12 cellular contexts compared by ENCODE assay signal in the genomic region with DNA sequence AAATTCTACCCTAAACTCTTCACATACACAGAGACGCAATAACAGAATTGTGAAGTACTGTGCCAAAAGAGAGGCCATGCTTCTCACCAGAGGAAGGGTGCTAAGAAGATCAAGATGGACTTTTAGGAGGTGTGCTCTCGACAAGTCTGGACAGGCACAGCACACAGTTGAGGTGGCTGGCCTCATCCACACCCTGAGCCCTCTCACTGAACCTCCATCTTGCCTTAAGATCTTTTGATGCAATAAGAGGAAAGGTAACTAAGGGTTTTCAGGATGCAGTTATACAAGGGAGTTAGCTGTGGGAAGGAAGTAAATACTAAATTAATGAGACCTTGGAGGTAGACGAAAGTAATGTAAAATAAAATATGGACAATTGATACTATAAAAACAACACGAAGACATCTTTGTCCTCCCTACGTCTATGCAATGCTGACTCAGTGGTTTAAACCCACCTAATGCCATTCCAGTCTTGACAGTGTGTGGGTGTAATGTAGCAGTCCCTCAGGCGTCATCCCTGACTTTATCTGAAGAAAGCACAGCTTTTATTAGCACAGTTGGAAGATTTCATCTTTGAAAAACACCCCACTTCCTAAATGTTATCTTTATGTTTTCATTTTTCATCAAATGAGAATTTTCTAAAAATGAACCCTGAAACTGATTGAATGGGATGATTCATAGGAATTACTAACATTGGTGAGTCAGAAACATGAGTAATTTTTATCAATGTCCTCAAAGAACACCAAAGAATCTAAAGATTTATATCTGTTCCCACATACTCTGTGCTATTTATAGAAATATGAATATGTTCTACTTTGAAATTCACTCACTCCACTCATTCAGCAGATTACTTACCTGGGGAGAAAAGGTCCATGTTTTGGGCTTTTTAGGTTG. TPM values are rescaled to one million over a fixed set of nuclear protein-coding genes. Genes with fewer than 3 reads are reported as not detected.
DNase-seq lines count a peak whose midpoint lies in the region; ATAC-seq and TF ChIP-seq lines count a peak whose summit lies in the region.
"Had no signal": no experiment of that assay in that cellular context is flagged by ENCODE, and none has a peak within 500 bp of the region (broad histone marks: within the 10 kb centered on the region; RNA-seq: fewer than 3 reads in every experiment).

No MANE protein-coding gene starts in this region.

- H2BK5ac ChIP-seq in H9 (ENCODE audit: insufficient read length, low read length): no peak overlapping the region

- H3K4me1 ChIP-seq in H9 (ENCODE audit: insufficient read depth, low read length): no peaks in the 10 kb centered on the region
- H3K4me1 ChIP-seq: BLaER1 had no signal

- peaks cover 23% of the 10 kb centered on the region for H3K4me1 Mint-ChIP-seq in activated T-cell treated with anti-CD3 and anti-CD28 coated beads, Interleukin-2, amount 50 U/mL, for 4 hours (ENCODE audit: low read depth)
- H3K4me1 Mint-ChIP-seq in stimulated activated naive CD8-positive, alpha-beta T cell treated with anti-CD3 and anti-CD28 coated beads, Interleukin-15, Interleukin-2, amounts not matched to agents 100 ng/mL and 50 ng/mL, for 24 hours (ENCODE audit: low read depth): peaks cover 44% of the 10 kb centered on the region
- H3K4me1 Mint-ChIP-seq in naive thymus-derived CD8-positive, alpha-beta T cell: no peaks in the 10 kb centered on the region
- no peaks in the 10 kb centered on the region for H3K4me1 Mint-ChIP-seq in H9

- no peak overlapping the region for H3K4ac ChIP-seq in H9 (ENCODE audit: low read depth, low read length)

- H4K20me1 ChIP-seq in H9 (ENCODE audit: control insufficient read depth, insufficient read depth, insufficient read length): no peaks in the 10 kb centered on the region
- H4K20me1 ChIP-seq: BLaER1 had no signal

- no peaks in the 10 kb centered on the region for H3K79me2 ChIP-seq in H9 (ENCODE audit: insufficient read depth, low read length)

- no CpG with 5 or more reads among the region's 6 CpGs for WGBS in H9 (ENCODE audit: extremely low coverage, insufficient read length, low lambda C conversion rate)

- H3K27me3 Mint-ChIP-seq in activated T-cell treated with anti-CD3 and anti-CD28 coated beads, Interleukin-2, amount 50 U/mL, for 4 hours (ENCODE audit: low read depth): peaks cover 1% of the 10 kb centered on the region
- H3K27me3 Mint-ChIP-seq in stimulated activated naive CD8-positive, alpha-beta T cell treated with anti-CD3 and anti-CD28 coated beads, Interleukin-15, Interleukin-2, amounts not matched to agents 100 ng/mL and 50 ng/mL, for 24 hours: no peaks in the 10 kb centered on the region
- H3K27me3 Mint-ChIP-seq in naive thymus-derived CD8-positive, alpha-beta T cell: peaks cover 0 to 3% (median 1%) of the 10 kb centered on the region in 5 donors
- peaks cover 4% of the 10 kb centered on the region; the same call in 1 of the 2 replicates for H3K27me3 Mint-ChIP-seq in H9 (ENCODE audit: low read depth)

- no peak overlapping the region for H3K18ac ChIP-seq in H9 (ENCODE audit: insufficient read length, low read depth, low read length)

- H2BK15ac ChIP-seq in H9 (ENCODE audit: low read depth, low read length): no peak overlapping the region

- peaks cover 10% of the 10 kb centered on the region for H3K9me3 Mint-ChIP-seq in activated T-cell treated with anti-CD3 and anti-CD28 coated beads, Interleukin-2, amount 50 U/mL, for 4 hours
- H3K9me3 Mint-ChIP-seq in stimulated activated naive CD8-positive, alpha-beta T cell treated with anti-CD3 and anti-CD28 coated beads, Interleukin-15, Interleukin-2, amounts not matched to agents 100 ng/mL and 50 ng/mL, for 24 hours: peaks cover 17% of the 10 kb centered on the region
- peaks cover 0 to 19% (median 12%) of the 10 kb centered on the region in 9 donors for H3K9me3 Mint-ChIP-seq in naive thymus-derived CD8-positive, alpha-beta T cell
- H3K9me3 Mint-ChIP-seq in H9: peaks cover 21 to 26% of the 10 kb centered on the region in 2 experiments

- H2BK12ac ChIP-seq in H9 (ENCODE audit: insufficient read length, low read depth, low read length): no peak overlapping the region

- H2BK20ac ChIP-seq in H9 (ENCODE audit: low read depth, low read length, poor library complexity, severe bottlenecking): no peak overlapping the region

- H3K4me2 ChIP-seq in H9 (ENCODE audit: insufficient read depth, insufficient read length, low read length): no peak overlapping the region
- H3K4me2 ChIP-seq: BLaER1 had no signal

- no peak overlapping the region for H2AK5ac ChIP-seq in H9 (ENCODE audit: insufficient read length, low read length)

- no peak overlapping the region for H3K9ac ChIP-seq in H9 (ENCODE audit: extremely low read depth, insufficient read length, low read length)
- H3K9ac ChIP-seq: BLaER1 had no signal

- no peak overlapping the region for H2BK120ac ChIP-seq in H9 (ENCODE audit: low read depth, low read length, poor library complexity, severe bottlenecking)

- no peaks in the 10 kb centered on the region for H3K27me3 ChIP-seq in H9 (ENCODE audit: insufficient read depth, low read length)
- H3K27me3 ChIP-seq: BLaER1 had no signal

- no peak overlapping the region for H3K14ac ChIP-seq in H9 (ENCODE audit: insufficient read depth, low read length)

- no peak overlapping the region for H3K4me3 Mint-ChIP-seq in activated T-cell treated with anti-CD3 and anti-CD28 coated beads, Interleukin-2, amount 50 U/mL, for 4 hours
- H3K4me3 Mint-ChIP-seq in stimulated activated naive CD8-positive, alpha-beta T cell treated with anti-CD3 and anti-CD28 coated beads, Interleukin-15, Interleukin-2, amounts not matched to agents 100 ng/mL and 50 ng/mL, for 24 hours: peak overlapping the region; percentile 38
- H3K4me3 Mint-ChIP-seq in naive thymus-derived CD8-positive, alpha-beta T cell: no peak overlapping the region
- H3K4me3 Mint-ChIP-seq in H9: no peak overlapping the region

- no peak overlapping the region for H3K56ac ChIP-seq in H9 (ENCODE audit: insufficient read length, low read depth, low read length)

- no peak for DNase-seq in activated T-cell treated with anti-CD3 and anti-CD28 coated beads, Interleukin-2, amount 50 U/mL, for 4 hours
- DNase-seq in activated T-cell treated with anti-CD3 and anti-CD28 coated beads for 4 hours (no peak), fibroblast of pulmonary artery (ENCODE audit: low read depth) (peak; percentile 90), NCI-H2171 treated with DMSO at 0.1 percent for 48 hours (lab: John Stamatoyannopoulos, UW) (no peak), H9 (no peak)
- no peak for DNase-seq in naive thymus-derived CD8-positive, alpha-beta T cell
- DNase-seq: left ventricle myocardium superior; right cardiac atrium; stimulated activated CD8-positive, alpha-beta memory T cell treated with anti-CD3 and anti-CD28 coated beads, Interleukin-4, amount 100 ng/mL, for 48 hours had no signal

- no peak overlapping the region for H3K4me3 ChIP-seq in fibroblast of pulmonary artery (replicated peaks; ENCODE audit: low read depth, low read length)
- H3K4me3 ChIP-seq: BLaER1 had no signal

- POLR2A ChIA-PET in naive thymus-derived CD8-positive, alpha-beta T cell (lab: Charles Lee): no interaction called here

- TF ChIP-seq CTCF in fibroblast of pulmonary artery (IDR thresholded peaks at IDR 0.05; ENCODE audit: low read length, missing control alignments): no peak
- no peak for TF ChIP-seq CTCF in H9 (conservative IDR thresholded peaks at IDR 0.05)

- no peak overlapping the region for H4K91ac ChIP-seq in H9 (ENCODE audit: insufficient read length, low read depth, low read length)

- ATAC-seq in activated T-cell treated with anti-CD3 and anti-CD28 coated beads, Interleukin-2, amount 50 U/mL, for 4 hours: peak; percentile 87 to 88
- ATAC-seq in SK-N-SH treated with all-trans-retinoic acid at 6 μM for 48 hours: peak; percentile 91
- ATAC-seq in naive thymus-derived CD8-positive, alpha-beta T cell: no peak
- ATAC-seq: left ventricle myocardium superior had no signal

- H4K8ac ChIP-seq in H9 (replicated peaks; ENCODE audit: insufficient read length, low read depth, low read length): no peak overlapping the region

- peaks cover 1% of the 10 kb centered on the region for H3K36me3 Mint-ChIP-seq in activated T-cell treated with anti-CD3 and anti-CD28 coated beads, Interleukin-2, amount 50 U/mL, for 4 hours (ENCODE audit: insufficient read depth)
- peaks cover 20% of the 10 kb centered on the region for H3K36me3 Mint-ChIP-seq in stimulated activated naive CD8-positive, alpha-beta T cell treated with anti-CD3 and anti-CD28 coated beads, Interleukin-15, Interleukin-2, amounts not matched to agents 100 ng/mL and 50 ng/mL, for 24 hours (ENCODE audit: low read depth)
- H3K36me3 Mint-ChIP-seq in naive thymus-derived CD8-positive, alpha-beta T cell: peaks cover 0 to 9% (median 7%) of the 10 kb centered on the region in 3 donors
- H3K36me3 Mint-ChIP-seq in H9 (ENCODE audit: insufficient read depth in 1 of 3, low read depth in 3 of 3): peaks cover 8 to 20% (median 13%) of the 10 kb centered on the region in 3 experiments

- no peak overlapping the region for H4K5ac ChIP-seq in H9 (ENCODE audit: insufficient read length, low read depth, low read length)

- no peak overlapping the region for H3K23ac ChIP-seq in H9 (ENCODE audit: insufficient read length, low read depth, low read length)

- H3T11ph ChIP-seq in H9 (ENCODE audit: low read length): no peak overlapping the region

- H3K23me2 ChIP-seq in H9 (ENCODE audit: insufficient read length, low read depth, low read length, poor library complexity, severe bottlenecking): no peaks in the 10 kb centered on the region

- H2AFZ ChIP-seq in H9 (ENCODE audit: low read length): no peak overlapping the region

- H3K9me3 ChIP-seq in H9 (ENCODE audit: control insufficient read depth, low read depth, low read length): no peaks in the 10 kb centered on the region

- H3K27ac ChIP-seq in H9 (ENCODE audit: insufficient read length, low read depth, low read length): no peak overlapping the region
- H3K27ac ChIP-seq: BLaER1 had no signal

- H3K79me1 ChIP-seq in H9 (ENCODE audit: insufficient read depth, low read depth, low read length, poor library complexity, severe bottlenecking): no peaks in the 10 kb centered on the region

- peak overlapping the region; percentile 88 for H3K27ac Mint-ChIP-seq in stimulated activated naive CD8-positive, alpha-beta T cell treated with anti-CD3 and anti-CD28 coated beads, Interleukin-15, Interleukin-2, amounts not matched to agents 100 ng/mL and 50 ng/mL, for 24 hours
- no peak overlapping the region for H3K27ac Mint-ChIP-seq in naive thymus-derived CD8-positive, alpha-beta T cell
- 0 out of 7 replicates have a peak overlapping the region, but pooled peaks of 1 of the 3 experiments have one; percentile 13 for H3K27ac Mint-ChIP-seq in H9

TF ChIP-seq in SK-N-SH treated with all-trans-retinoic acid at 6 μM for 48 hours, 23 proteins besides CTCF, POLR2A, EP300 and RAD21 (continues in another document):
- peak; percentile 86 for TF ChIP-seq ISL1 (CRISPR knock-in tag; IDR thresholded peaks at IDR 0.05)

RNA-seq across cellular contexts. Expression of a gene that starts 34.0 kb away (rescaled TPM):
- under 1 TPM; 0.34 to 0.78 (median 0.54) TPM for total RNA-seq in activated T-cell treated with anti-CD3 and anti-CD28 coated beads, Interleukin-2, amount 50 U/mL, for 4 hours
- total RNA-seq in naive thymus-derived CD8-positive, alpha-beta T cell: under 1 TPM; 0.55 to 0.88 TPM
- polyA plus RNA-seq in naive thymus-derived CD8-positive, alpha-beta T cell: not detected
- 5.0 and 5.5 TPM in 2 replicates for total RNA-seq in H9 (2021)

RNA-seq across cellular contexts. Expression of a gene that starts 55.2 kb away (rescaled TPM):
- total RNA-seq in activated T-cell treated with anti-CD3 and anti-CD28 coated beads, Interleukin-2, amount 50 U/mL, for 4 hours: 1 to 10 TPM; 1.5 to 2.2 (median 1.8) TPM
- total RNA-seq in naive thymus-derived CD8-positive, alpha-beta T cell: 1 to 10 TPM in 1 of 2 experiments, under 1 TPM in 1; 0.96 to 1.3 TPM
- 1 to 10 TPM in 1 of 3 donors, under 1 TPM in 2; 0.40 to 1.6 (median 0.49) TPM for polyA plus RNA-seq in naive thymus-derived CD8-positive, alpha-beta T cell
- total RNA-seq in H9 (2021): 2.1 and 2.8 TPM in 2 replicates

Comparison
In these comparisons a context has a peak if more than half of its experiments do, and no peak if none do; other contexts are left out.
1. ATAC-seq: peak in activated T-cell treated with anti-CD3 and anti-CD28 coated beads, Interleukin-2, amount 50 U/mL, for 4 hours (2 of 2) and SK-N-SH treated with all-trans-retinoic acid at 6 μM for 48 hours (single experiment); none in naive thymus-derived CD8-positive, alpha-beta T cell (0 of 2).